21 cellular contexts compared by ENCODE assay signal in genomic region chr15:28899061-28899738, GRCh38. TPM values are rescaled to one million over a fixed set of nuclear protein-coding genes. Genes with fewer than 3 reads are reported as not detected.
"Had no signal": no experiment of that assay in that cellular context is flagged by ENCODE, and none has a peak within 500 bp of the region (broad histone marks: within the 10 kb centered on the region; RNA-seq: fewer than 3 reads in every experiment).

No MANE protein-coding gene starts in this region.

- H3K4me1 ChIP-seq: esophagus squamous epithelium, right lobe of liver had no signal

- H3K27me3 Mint-ChIP-seq: activated CD4-positive, alpha-beta T cell treated with anti-CD3 and anti-CD28 coated beads, Interleukin-2, amount 10 ng/mL, durations not matched to agents 7 days and 5 days; activated T-helper 17 cell treated with anti-CD3 and anti-CD28 coated beads, Interleukin-2, amount 50 U/mL, for 72 hours had no signal

- H3K4me1 Mint-ChIP-seq: activated T-helper 17 cell treated with anti-CD3 and anti-CD28 coated beads, Interleukin-2, amount 50 U/mL, for 72 hours had no signal

- ATAC-seq: mucosa of descending colon had no signal

- H3K9me3 ChIP-seq: esophagus squamous epithelium, mucosa of descending colon, right lobe of liver had no signal

- H3K4me3 ChIP-seq: esophagus squamous epithelium, lung, mucosa of descending colon, right lobe of liver had no signal

- H3K27ac Mint-ChIP-seq: activated CD4-positive, alpha-beta T cell treated with anti-CD3 and anti-CD28 coated beads, Interleukin-2, amount 10 ng/mL, durations not matched to agents 7 days and 5 days; activated T-helper 17 cell treated with anti-CD3 and anti-CD28 coated beads, Interleukin-2, amount 50 U/mL, for 72 hours had no signal

- DNase-seq: activated CD4-positive, alpha-beta T cell treated with anti-CD3 and anti-CD28 coated beads, Interleukin-2, amount 10 ng/mL, durations not matched to agents 7 days and 5 days; activated naive CD4-positive, alpha-beta T cell treated with anti-CD3 and anti-CD28 coated beads, Interleukin-2, amount 50 U/mL, for 16 hours; amniotic stem cell; central memory CD4-positive, alpha-beta T cell; effector CD8-positive, alpha-beta T cell; esophagus squamous epithelium; hypothalamus; kidney glomerular epithelial cell; mucosa of descending colon; right lobe of liver; SW 1271 had no signal

- H3K9me3 Mint-ChIP-seq: activated CD4-positive, alpha-beta T cell treated with anti-CD3 and anti-CD28 coated beads, Interleukin-2, amount 10 ng/mL, durations not matched to agents 7 days and 5 days; activated T-helper 17 cell treated with anti-CD3 and anti-CD28 coated beads, Interleukin-2, amount 50 U/mL, for 72 hours; nephron had no signal

- H3K27me3 ChIP-seq: esophagus squamous epithelium, right lobe of liver had no signal

- H3K36me3 ChIP-seq: esophagus squamous epithelium, right lobe of liver had no signal

- H3K4me3 Mint-ChIP-seq: activated CD4-positive, alpha-beta T cell treated with anti-CD3 and anti-CD28 coated beads, Interleukin-2, amount 10 ng/mL, durations not matched to agents 7 days and 5 days; activated T-helper 17 cell treated with anti-CD3 and anti-CD28 coated beads, Interleukin-2, amount 50 U/mL, for 72 hours; nephron had no signal

- H3K27ac ChIP-seq: esophagus squamous epithelium, right lobe of liver had no signal

RNA-seq across cellular contexts. Expression of gene GOLGA6L7, which starts 50.8 kb away (rescaled TPM):
- total RNA-seq: activated CD4-positive, alpha-beta T cell treated with anti-CD3 and anti-CD28 coated beads, Interleukin-2, amount 10 ng/mL, durations not matched to agents 7 days and 5 days; activated CD8-positive, alpha-beta memory T cell treated with anti-CD3 and anti-CD28 coated beads for 36 hours; activated T-helper 17 cell treated with anti-CD3 and anti-CD28 coated beads, Interleukin-2, amount 50 U/mL, for 72 hours; endothelial cell of umbilical vein; esophagus squamous epithelium; fibroblast of villous mesenchyme; lung; mucosa of descending colon; osteoblast; pulmonary artery endothelial cell; right lobe of liver; SK-MEL-5; urinary bladder had no signal
- polyA plus RNA-seq: endothelial cell of umbilical vein, lung, urinary bladder had no signal
